Comparison of ENCODE assay signal across 9 cellular contexts in the genomic region with DNA sequence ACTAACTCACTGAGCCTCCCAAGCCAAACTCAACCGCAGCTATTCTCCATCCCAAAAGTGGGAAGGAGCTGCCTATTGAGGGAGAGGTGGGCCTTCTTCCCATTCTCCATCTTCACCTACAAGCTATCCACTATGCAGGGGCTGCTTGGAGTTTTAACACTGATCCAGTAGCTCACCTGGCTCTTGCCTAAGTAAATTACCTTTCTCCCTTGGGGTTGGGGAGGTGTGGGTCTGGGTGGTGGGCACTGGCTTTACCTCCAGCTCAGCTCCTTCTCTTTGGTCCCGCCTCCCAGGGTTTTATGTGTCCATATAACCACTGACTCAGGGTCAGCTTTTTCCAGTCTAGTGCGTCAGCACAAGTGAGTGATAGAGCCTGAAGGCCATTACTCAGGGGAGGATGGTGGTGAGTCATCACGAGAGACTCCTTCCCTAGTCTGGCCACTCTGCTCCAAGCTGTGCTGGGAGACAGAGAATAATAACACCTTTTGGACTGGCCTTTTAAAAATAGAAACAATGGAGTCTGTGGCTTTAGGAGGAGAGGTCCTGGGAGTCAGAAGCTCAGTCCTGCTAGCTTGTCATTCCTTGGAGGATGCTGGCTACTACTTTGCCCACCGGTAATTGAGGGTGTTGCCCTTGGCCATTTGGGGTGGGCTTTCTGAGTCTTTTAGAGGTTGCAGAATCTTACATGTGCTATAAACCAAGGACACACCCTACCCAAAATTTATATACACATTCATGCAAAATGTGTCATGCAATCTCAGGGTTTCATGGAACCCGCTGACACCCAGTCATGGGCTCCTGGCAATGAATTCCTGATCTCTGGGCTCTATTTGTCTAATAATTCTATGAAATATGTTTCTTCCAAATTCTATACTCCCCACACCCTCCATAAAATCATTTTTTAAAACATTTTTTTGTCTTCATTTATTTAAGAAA. TPM values are rescaled to one million over a fixed set of nuclear protein-coding genes. Genes with fewer than 3 reads are reported as not detected.
A peak's percentile ranks its signal among the peaks of the same experiment; 100 is the strongest.
DNase-seq lines count a peak whose midpoint lies in the region; ATAC-seq and TF ChIP-seq lines count a peak whose summit lies in the region.
"Had no signal": no experiment of that assay in that cellular context is flagged by ENCODE, and none has a peak within 500 bp of the region (broad histone marks: within the 10 kb centered on the region; RNA-seq: fewer than 3 reads in every experiment).

No MANE protein-coding gene starts in this region.

- TF ChIP-seq CTCF in body of pancreas (IDR thresholded peaks at IDR 0.05): no peak

- no peak for DNase-seq in Right ventricle myocardium superior
- no peak for DNase-seq in cardiac septum (ENCODE audit: low spot score)
- DNase-seq in body of pancreas: peak; percentile 16 to 85 (median 66)
- DNase-seq in left colon: peak; percentile 8 to 60
- DNase-seq in SK-N-DZ (ENCODE audit: low spot score): no peak
- DNase-seq in stimulated activated naive CD4-positive, alpha-beta T cell treated with Interleukin-2 at 50 U/mL for 16 hours (lab: John Stamatoyannopoulos, UW): no peak
- DNase-seq: hippocampal formation had no signal

- H3K36me3 ChIP-seq in body of pancreas (replicated peaks in 1 of 2; ENCODE audit: insufficient read depth in 1 of 2, low read depth in 2 of 2): no peaks in the 10 kb centered on the region

- no peak for TF ChIP-seq POLR2A in body of pancreas (IDR thresholded peaks at IDR 0.05)

- peaks cover 7% of the 10 kb centered on the region for H3K4me1 ChIP-seq in body of pancreas

- peak overlapping the region in 1 of 4 donors; percentile 45 for H3K27ac ChIP-seq in body of pancreas

- ATAC-seq in Right ventricle myocardium superior (ENCODE audit: poor library complexity): peak; percentile 78
- peak; percentile 92 for ATAC-seq in body of pancreas
- peak; percentile 87 for ATAC-seq in left colon
- ATAC-seq in HG03159 (IDR thresholded peaks at IDR 0.05; ENCODE audit: unreplicated experiment): no peak
- ATAC-seq in HG02884 (IDR thresholded peaks at IDR 0.05; ENCODE audit: unreplicated experiment): no peak

- intact Hi-C loops in Right ventricle myocardium superior (cut with DNase I) (no loop called here), cardiac septum (cut with DNase I) (no loop called here), body of pancreas (cut with DNase I) (no loop called here), left colon (cut with DNase I, micrococcal nuclease) (no loop called here)

- H3K9me3 ChIP-seq in body of pancreas: peaks cover 0 to 5% (median 0%) of the 10 kb centered on the region in 3 donors

- no peaks in the 10 kb centered on the region for H3K27me3 ChIP-seq in body of pancreas

- no peak overlapping the region for H3K4me3 ChIP-seq in body of pancreas

- 72 to 74% methylated on average over 5 to 6 of the region's 6 CpGs for WGBS in body of pancreas, 2 donors

RNA-seq across cellular contexts. Expression of gene ATP6V1G1, which starts 35.6 kb away (rescaled TPM):
- 60.2 TPM for total RNA-seq in Right ventricle myocardium superior
- total RNA-seq in cardiac septum: 64.6 TPM
- 10 to 100 TPM; 62.3 to 91.3 TPM for total RNA-seq in body of pancreas
- total RNA-seq in left colon: 10 to 100 TPM; 66.9 to 74.3 TPM
- polyA plus RNA-seq in SK-N-DZ (2014; cell fraction: cytosol; rRNA removed): 290 TPM in 2 replicates
- polyA plus RNA-seq in SK-N-DZ (2014; cell fraction: nucleus; rRNA removed): 198 and 209 TPM in 2 replicates

RNA-seq across cellular contexts. Expression of gene WHRN, which starts 46.7 kb away (rescaled TPM):
- total RNA-seq in Right ventricle myocardium superior (0.56 TPM), cardiac septum (0.35 TPM), body of pancreas (10 to 100 TPM; 13.5 to 15.6 TPM), left colon (1 to 10 TPM; 6.1 to 7.0 TPM)
- polyA plus RNA-seq in SK-N-DZ (2014; cell fraction: cytosol; rRNA removed): 0.08 and 0.09 TPM in 2 replicates
- 0.64 and 0.78 TPM in 2 replicates for polyA plus RNA-seq in SK-N-DZ (2014; cell fraction: nucleus; rRNA removed)

RNA-seq across cellular contexts. Expression of gene TMEM268, which starts 59.1 kb away (rescaled TPM):
- total RNA-seq in Right ventricle myocardium superior (2.7 TPM), cardiac septum (3.6 TPM), body of pancreas (1 to 10 TPM; 4.9 to 6.5 TPM), left colon (1 to 10 TPM; 6.8 to 9.4 TPM)
- polyA plus RNA-seq in SK-N-DZ (2014; cell fraction: cytosol; rRNA removed): 5.3 and 5.4 TPM in 2 replicates
- 2.4 and 7.1 TPM in 2 replicates for polyA plus RNA-seq in SK-N-DZ (2014; cell fraction: nucleus; rRNA removed)

Comparison
In these comparisons a context has a peak if more than half of its experiments do, and no peak if none do; other contexts are left out.
1. ATAC-seq: peak in Right ventricle myocardium superior (single experiment), body of pancreas (single experiment) and left colon (single experiment); none in HG03159 (single experiment) and HG02884 (single experiment).
2. DNase-seq: peak in body of pancreas (4 of 4) and left colon (2 of 2); none in Right ventricle myocardium superior (single experiment), cardiac septum (single experiment), SK-N-DZ (single experiment) and stimulated activated naive CD4-positive, alpha-beta T cell treated with Interleukin-2 at 50 U/mL for 16 hours (single experiment).